2 cellular contexts compared by ENCODE assay signal in the genomic region with DNA sequence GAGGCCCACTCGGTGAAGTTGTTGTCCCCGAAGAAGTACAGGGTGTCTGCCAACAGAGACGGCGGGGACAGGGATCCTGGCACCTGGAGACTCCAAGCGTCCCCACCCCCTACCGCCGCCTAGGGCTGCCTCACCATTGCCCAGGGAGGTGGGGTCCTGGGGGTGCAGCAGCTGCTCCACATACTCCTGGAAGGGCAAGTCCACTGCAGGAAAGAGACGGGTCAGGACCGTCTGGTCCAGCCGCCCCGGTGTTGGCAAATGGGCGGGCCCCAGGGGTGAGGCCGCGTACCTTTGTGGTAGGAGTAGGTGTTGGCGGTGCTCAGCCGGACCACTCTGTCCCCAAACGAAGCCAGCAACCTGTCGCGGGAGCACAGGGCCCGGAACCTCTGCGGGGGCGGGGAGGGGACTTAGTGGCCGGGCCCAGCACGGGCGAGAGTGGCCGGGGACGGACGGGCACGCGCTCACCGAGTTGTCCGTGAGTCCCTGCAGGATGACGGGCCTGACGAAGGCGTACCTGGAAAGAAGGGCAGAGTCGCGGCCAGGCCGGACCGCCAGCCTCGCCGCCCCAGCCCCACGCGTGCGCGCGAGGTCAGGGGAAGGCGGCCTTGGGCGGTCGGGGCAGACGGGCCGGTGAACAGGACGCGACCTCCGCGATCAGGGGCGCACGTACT.
TF ChIP-seq lines count a peak whose summit lies in the region.

No MANE protein-coding gene starts in this region.

TF ChIP-seq in liver, 16 proteins besides CTCF, POLR2A, EP300 and RAD21 (continued from another document):
- TF ChIP-seq HNF4A (conservative IDR thresholded peaks at IDR 0.05) = no peak
- TF ChIP-seq, protein P1, sequence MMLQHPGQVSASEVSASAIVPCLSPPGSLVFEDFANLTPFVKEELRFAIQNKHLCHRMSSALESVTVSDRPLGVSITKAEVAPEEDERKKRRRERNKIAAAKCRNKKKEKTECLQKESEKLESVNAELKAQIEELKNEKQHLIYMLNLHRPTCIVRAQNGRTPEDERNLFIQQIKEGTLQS (IDR thresholded peaks at IDR 0.05) = no peak
- TF ChIP-seq RXRA (IDR thresholded peaks at IDR 0.05) = no peak

TF ChIP-seq in GM12891, 5 proteins besides CTCF, POLR2A, EP300 and RAD21 (continued from another document):
- no peak for TF ChIP-seq SPI1 (IDR thresholded peaks at IDR 0.05; ENCODE audit: low read depth, low read length)
